In genomic region chr11:120326228-120326627, GRCh38 we compare ENCODE assay signal across 9 cellular contexts. TPM values are rescaled to one million over a fixed set of nuclear protein-coding genes. Genes with fewer than 3 reads are reported as not detected.
A peak's percentile ranks its signal among the peaks of the same experiment; 100 is the strongest.
DNase-seq lines count a peak whose midpoint lies in the region; ATAC-seq lines count a peak whose summit lies in the region.
"Had no signal": no experiment of that assay in that cellular context is flagged by ENCODE, and none has a peak within 500 bp of the region (broad histone marks: within the 10 kb centered on the region; RNA-seq: fewer than 3 reads in every experiment).

No MANE protein-coding gene starts in this region.

- H3K9me3 Mint-ChIP-seq in activated T-helper 2 cell treated with anti-CD3 and anti-CD28 coated beads, Interferon-gamma antibody, Interleukin-2, Interleukin-4, amounts not matched to agents 10 μg/mL and 5 μg/mL and 100 μg/mL, durations not matched to agents 14 hours and 24 hours and 36 hours, result no peaks in the 10 kb centered on the region
- H3K9me3 Mint-ChIP-seq in stimulated activated memory B cell treated with anti-CD40 and anti-IgM and Interleukin-4, amounts not matched to agents 10 μg/mL and 1 μg/mL and 100 μg/mL, for 72 hours, result no peaks in the 10 kb centered on the region

- 0 out of 2 replicates have a peak, but pooled peaks cover 6% of the 10 kb centered on the region for H3K27me3 ChIP-seq in HUES6 (ENCODE audit: control insufficient read depth, insufficient read depth, low read length)

- DNase-seq in activated T-helper 2 cell treated with anti-CD3 and anti-CD28 coated beads, Interferon-gamma antibody, Interleukin-2, Interleukin-4, amounts not matched to agents 10 μg/mL and 5 μg/mL and 100 μg/mL, durations not matched to agents 14 hours and 24 hours and 36 hours (ENCODE audit: low spot score), result no peak
- DNase-seq in left ventricle myocardium superior, result no peak
- no peak for DNase-seq in ecto neural progenitor cell (ENCODE audit: low spot score)
- no peak for DNase-seq in DMS53 treated with DMSO at 0.1 percent for 48 hours (lab: John Stamatoyannopoulos, UW; ENCODE audit: unreplicated experiment)
- DNase-seq in midbrain (lab: John Stamatoyannopoulos, UW), result no peak
- DNase-seq: SIG-M5 had no signal

- H3K27me3 Mint-ChIP-seq in activated T-helper 2 cell treated with anti-CD3 and anti-CD28 coated beads, Interferon-gamma antibody, Interleukin-2, Interleukin-4, amounts not matched to agents 10 μg/mL and 5 μg/mL and 100 μg/mL, durations not matched to agents 14 hours and 24 hours and 36 hours (ENCODE audit: low read depth), result peaks cover 55% of the 10 kb centered on the region
- H3K27me3 Mint-ChIP-seq in stimulated activated memory B cell treated with anti-CD40 and anti-IgM and Interleukin-4, amounts not matched to agents 10 μg/mL and 1 μg/mL and 100 μg/mL, for 72 hours, result peaks cover 93% of the 10 kb centered on the region

- peak overlapping the region; percentile 71 for H3K4me3 ChIP-seq in HUES6 (ENCODE audit: low read depth, low read length)

- H3K36me3 ChIP-seq in HUES6 (ENCODE audit: control insufficient read depth, insufficient read depth, low read length), result peaks cover 19% of the 10 kb centered on the region

- peaks cover 17% of the 10 kb centered on the region for H3K4me1 Mint-ChIP-seq in activated T-helper 2 cell treated with anti-CD3 and anti-CD28 coated beads, Interferon-gamma antibody, Interleukin-2, Interleukin-4, amounts not matched to agents 10 μg/mL and 5 μg/mL and 100 μg/mL, durations not matched to agents 14 hours and 24 hours and 36 hours (ENCODE audit: low read depth)
- H3K4me1 Mint-ChIP-seq in stimulated activated memory B cell treated with anti-CD40 and anti-IgM and Interleukin-4, amounts not matched to agents 10 μg/mL and 1 μg/mL and 100 μg/mL, for 72 hours, result peaks cover 13% of the 10 kb centered on the region

- no peaks in the 10 kb centered on the region for H3K9me3 ChIP-seq in HUES6 (ENCODE audit: control insufficient read depth, insufficient read depth, low read depth, low read length)

- H3K4me1 ChIP-seq in HUES6 (ENCODE audit: control insufficient read depth, insufficient read depth, low read length), result peaks cover 3% of the 10 kb centered on the region; the same call in 1 of the 2 replicates

- H3K9ac ChIP-seq in HUES6 (ENCODE audit: low read length), result peak overlapping the region; percentile 68

- ATAC-seq in left ventricle myocardium superior (peak; percentile 19), GM19324 (IDR thresholded peaks at IDR 0.05; ENCODE audit: low FRiP score, unreplicated experiment) (no peak)
- ATAC-seq in stimulated activated memory B cell treated with anti-CD40 and anti-IgM and Interleukin-4, amounts not matched to agents 10 μg/mL and 1 μg/mL and 100 μg/mL, for 72 hours, result no peak

- intact Hi-C loops in activated T-helper 2 cell treated with anti-CD3 and anti-CD28 coated beads, Interferon-gamma antibody, Interleukin-2, Interleukin-4, amounts not matched to agents 10 μg/mL and 5 μg/mL and 100 μg/mL, durations not matched to agents 14 hours and 24 hours and 36 hours (cut with micrococcal nuclease), result no loop called here
- intact Hi-C loops in left ventricle myocardium superior (cut with micrococcal nuclease), result no loop called here

- H3K36me3 Mint-ChIP-seq in activated T-helper 2 cell treated with anti-CD3 and anti-CD28 coated beads, Interferon-gamma antibody, Interleukin-2, Interleukin-4, amounts not matched to agents 10 μg/mL and 5 μg/mL and 100 μg/mL, durations not matched to agents 14 hours and 24 hours and 36 hours (ENCODE audit: low read depth), result no peaks in the 10 kb centered on the region
- H3K36me3 Mint-ChIP-seq in stimulated activated memory B cell treated with anti-CD40 and anti-IgM and Interleukin-4, amounts not matched to agents 10 μg/mL and 1 μg/mL and 100 μg/mL, for 72 hours, result no peaks in the 10 kb centered on the region

- no peak overlapping the region for H3K27ac ChIP-seq in HUES6 (ENCODE audit: low read depth, low read length)

- H3K27ac Mint-ChIP-seq in activated T-helper 2 cell treated with anti-CD3 and anti-CD28 coated beads, Interferon-gamma antibody, Interleukin-2, Interleukin-4, amounts not matched to agents 10 μg/mL and 5 μg/mL and 100 μg/mL, durations not matched to agents 14 hours and 24 hours and 36 hours, result no peak overlapping the region
- H3K27ac Mint-ChIP-seq in stimulated activated memory B cell treated with anti-CD40 and anti-IgM and Interleukin-4, amounts not matched to agents 10 μg/mL and 1 μg/mL and 100 μg/mL, for 72 hours, result peak overlapping the region; percentile 27

- peak overlapping the region; percentile 51 for H3K4me3 Mint-ChIP-seq in activated T-helper 2 cell treated with anti-CD3 and anti-CD28 coated beads, Interferon-gamma antibody, Interleukin-2, Interleukin-4, amounts not matched to agents 10 μg/mL and 5 μg/mL and 100 μg/mL, durations not matched to agents 14 hours and 24 hours and 36 hours (ENCODE audit: low read depth)
- H3K4me3 Mint-ChIP-seq in stimulated activated memory B cell treated with anti-CD40 and anti-IgM and Interleukin-4, amounts not matched to agents 10 μg/mL and 1 μg/mL and 100 μg/mL, for 72 hours, result peak overlapping the region; percentile 65

RNA-seq across cellular contexts. Expression of gene TLCD5, which starts 1.1 kb away (rescaled TPM):
- 0.41 and 0.46 TPM in 2 replicates for total RNA-seq in activated T-helper 2 cell treated with anti-CD3 and anti-CD28 coated beads, Interferon-gamma antibody, Interleukin-2, Interleukin-4, amounts not matched to agents 10 μg/mL and 5 μg/mL and 100 μg/mL, durations not matched to agents 14 hours and 24 hours and 36 hours
- total RNA-seq in left ventricle myocardium superior, result 9.1 TPM

RNA-seq across cellular contexts. Expression of gene ARHGEF12, which starts 10.0 kb away (rescaled TPM):
- 17.4 and 17.7 TPM in 2 replicates for total RNA-seq in activated T-helper 2 cell treated with anti-CD3 and anti-CD28 coated beads, Interferon-gamma antibody, Interleukin-2, Interleukin-4, amounts not matched to agents 10 μg/mL and 5 μg/mL and 100 μg/mL, durations not matched to agents 14 hours and 24 hours and 36 hours
- 92.5 TPM for total RNA-seq in left ventricle myocardium superior
